In the genomic region with DNA sequence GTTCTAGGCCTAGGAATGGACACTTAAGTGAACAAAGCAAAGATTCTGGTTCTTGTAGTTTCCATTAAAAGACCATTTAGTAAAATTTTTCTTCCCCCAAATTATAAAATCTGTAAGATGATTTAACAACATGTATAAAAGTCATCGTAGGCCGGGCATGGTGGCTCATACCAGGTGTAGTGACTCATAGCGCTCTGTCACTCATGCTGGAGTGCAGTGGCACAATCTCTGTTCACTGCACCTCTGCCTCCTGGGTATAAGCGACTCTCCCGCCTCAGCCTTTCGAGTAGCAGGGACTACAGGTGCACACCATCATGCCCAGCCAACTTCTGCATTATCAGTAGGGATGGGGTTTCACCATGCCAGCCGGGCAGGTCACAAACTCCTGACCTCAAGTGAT, we compare ENCODE assay signal across 21 cellular contexts. TPM values are rescaled to one million over a fixed set of nuclear protein-coding genes. Genes with fewer than 3 reads are reported as not detected.
A peak's percentile ranks its signal among the peaks of the same experiment; 100 is the strongest.
DNase-seq lines count a peak whose midpoint lies in the region; ATAC-seq, FAIRE-seq and TF ChIP-seq lines count a peak whose summit lies in the region.
"Had no signal": no experiment of that assay in that cellular context is flagged by ENCODE, and none has a peak within 500 bp of the region (broad histone marks: within the 10 kb centered on the region; RNA-seq: fewer than 3 reads in every experiment).

No MANE protein-coding gene starts in this region.

- H3K4me1 ChIP-seq in Loucy (ENCODE audit: insufficient read depth, low read length, poor library complexity, severe bottlenecking), result peaks cover 55% of the 10 kb centered on the region
- H3K4me1 ChIP-seq in gastroesophageal sphincter, result no peaks in the 10 kb centered on the region

- H3K27ac Mint-ChIP-seq in naive thymus-derived CD8-positive, alpha-beta T cell, result no peak overlapping the region
- H3K27ac Mint-ChIP-seq: B cell; CD4-positive, alpha-beta T cell had no signal

- H3K36me3 Mint-ChIP-seq in naive thymus-derived CD8-positive, alpha-beta T cell, result no peaks in the 10 kb centered on the region

- peaks cover 0 to 10% (median 0%) of the 10 kb centered on the region in 5 donors for H3K27me3 Mint-ChIP-seq in naive thymus-derived CD8-positive, alpha-beta T cell
- H3K27me3 Mint-ChIP-seq: B cell; CD4-positive, alpha-beta T cell had no signal

- peaks cover 13% of the 10 kb centered on the region; the same call in 1 of the 2 replicates for H3K36me3 ChIP-seq in Loucy (ENCODE audit: insufficient read depth, low read length)
- no peaks in the 10 kb centered on the region for H3K36me3 ChIP-seq in bronchial epithelial cell (ENCODE audit: control insufficient read depth, insufficient read depth, low read length)
- H3K36me3 ChIP-seq in gastroesophageal sphincter, result no peaks in the 10 kb centered on the region

- H3K27ac ChIP-seq in gastroesophageal sphincter, result no peak overlapping the region
- H3K27ac ChIP-seq: HL-60, SK-N-MC had no signal

- H2AFZ ChIP-seq in Loucy (ENCODE audit: low read length), result no peak overlapping the region

- DNase-seq in stimulated activated CD4-positive, alpha-beta T cell treated with anti-CD3 and anti-CD28 coated beads, Interleukin-1b, Interleukin-23, amount 100 ng/mL, for 48 hours, result peak; percentile 12
- DNase-seq in stimulated activated CD4-positive, alpha-beta T cell treated with anti-CD3 and anti-CD28 coated beads, Interleukin-4, amount 100 ng/mL, for 4 hours, result no peak
- DNase-seq in bronchial epithelial cell (ENCODE audit: low read depth) (peak; percentile 32), G401 (ENCODE audit: low spot score) (no peak)
- DNase-seq in naive thymus-derived CD8-positive, alpha-beta T cell, result no peak
- DNase-seq: Calu3; CD4-positive, alpha-beta T cell; DMS53; H9; NCI-H146; NCI-H2081; NCI-H2227 treated with DMSO at 0.1 percent for 48 hours; NCI-H524 treated with DMSO at 0.1 percent for 48 hours; Right ventricle myocardium superior had no signal

- in situ Hi-C loops in G401 (cut with HindIII; ENCODE audit: low sequenced_read_pairs), result no loop called here

- H3K27me3 ChIP-seq in Loucy (ENCODE audit: insufficient read depth, low read length, poor library complexity, severe bottlenecking), result no peaks in the 10 kb centered on the region
- no peaks in the 10 kb centered on the region for H3K27me3 ChIP-seq in bronchial epithelial cell (ENCODE audit: control insufficient read depth, insufficient read depth, low read length)
- no peaks in the 10 kb centered on the region for H3K27me3 ChIP-seq in gastroesophageal sphincter

- no peak for ATAC-seq in gastroesophageal sphincter
- no peak for ATAC-seq in naive thymus-derived CD8-positive, alpha-beta T cell
- ATAC-seq: Panc1 had no signal

- 50 to 83% methylated on average over 2 to 6 of the region's 7 CpGs for WGBS in gastroesophageal sphincter (ENCODE audit: low coverage in 1 of 2), 2 donors

- H3K9ac ChIP-seq in Loucy (ENCODE audit: low read depth, low read length, poor library complexity, severe bottlenecking), result no peak overlapping the region

- H3K4me3 ChIP-seq in Loucy (ENCODE audit: low read length, poor library complexity, severe bottlenecking) (no peak overlapping the region), bronchial epithelial cell (ENCODE audit: low read depth, low read length) (no peak overlapping the region), gastroesophageal sphincter (no peak overlapping the region)
- H3K4me3 ChIP-seq: SK-N-MC had no signal

- POLR2A ChIA-PET in naive thymus-derived CD8-positive, alpha-beta T cell (lab: Charles Lee), result interaction anchor here (0.7 kb wide), 1 partner anchor 561 kb away, joined by 3 read pairs; no protein-coding TSS in a partner anchor

- peak overlapping the region; percentile 84 for H3K4me2 ChIP-seq in Loucy (ENCODE audit: low read depth, low read length, poor library complexity, severe bottlenecking)

- H3K9me3 Mint-ChIP-seq in naive thymus-derived CD8-positive, alpha-beta T cell, result no peaks in the 10 kb centered on the region
- H3K9me3 Mint-ChIP-seq: CD4-positive, alpha-beta T cell; H9 had no signal

- no peak overlapping the region for H3K4me3 Mint-ChIP-seq in naive thymus-derived CD8-positive, alpha-beta T cell
- H3K4me3 Mint-ChIP-seq: B cell; CD4-positive, alpha-beta T cell; H9 had no signal

- no peak for FAIRE-seq in bronchial epithelial cell (lab: Jason Lieb, UNC)
- FAIRE-seq: HTR-8/SVneo had no signal

- peaks cover 0 to 3% (median 0%) of the 10 kb centered on the region in 4 donors for H3K4me1 Mint-ChIP-seq in naive thymus-derived CD8-positive, alpha-beta T cell

- H3K9me2 ChIP-seq in Loucy (replicated peaks; ENCODE audit: low read depth, low read length), result no peaks in the 10 kb centered on the region

- H3K79me2 ChIP-seq in Loucy (ENCODE audit: insufficient read depth, low read length), result peaks cover 70% of the 10 kb centered on the region

- TF ChIP-seq CTCF in Loucy (conservative IDR thresholded peaks at IDR 0.05; ENCODE audit: low read length) (no peak), bronchial epithelial cell (IDR thresholded peaks at IDR 0.05; ENCODE audit: insufficient read depth, low read length, severe bottlenecking) (no peak), gastroesophageal sphincter (IDR thresholded peaks at IDR 0.05) (no peak)

- no peaks in the 10 kb centered on the region for H3K9me3 ChIP-seq in Loucy (ENCODE audit: insufficient read depth, low read depth, low read length)
- H3K9me3 ChIP-seq in gastroesophageal sphincter, result no peaks in the 10 kb centered on the region

- TF ChIP-seq EP300 in gastroesophageal sphincter (IDR thresholded peaks at IDR 0.05), result no peak

- TF ChIP-seq POLR2A in gastroesophageal sphincter (IDR thresholded peaks at IDR 0.05), result no peak

- no peaks in the 10 kb centered on the region for H3F3A ChIP-seq in Loucy (ENCODE audit: low read depth)

- H4K20me1 ChIP-seq in Loucy (ENCODE audit: insufficient read depth, low read length, poor library complexity, severe bottlenecking), result peaks cover 25% of the 10 kb centered on the region

RNA-seq across cellular contexts. Expression of a gene that starts 9.1 kb away (rescaled TPM):
- total RNA-seq in bronchial epithelial cell (0.26 and 0.77 TPM in 2 replicates), gastroesophageal sphincter (under 1 TPM; 0.27 to 0.96 (median 0.29) TPM)
- 15.7 and 30.0 TPM in 2 replicates for total RNA-seq in G401 (2014; rRNA removed; shearing (Covaris generic))
- under 1 TPM; 0.16 to 0.21 TPM for total RNA-seq in naive thymus-derived CD8-positive, alpha-beta T cell
- polyA plus RNA-seq in naive thymus-derived CD8-positive, alpha-beta T cell, result not detected

Comparison
In these comparisons a context has a peak if more than half of its experiments do, and no peak if none do; other contexts are left out.
1. DNase-seq: peak in stimulated activated CD4-positive, alpha-beta T cell treated with anti-CD3 and anti-CD28 coated beads, Interleukin-1b, Interleukin-23, amount 100 ng/mL, for 48 hours (single experiment) and bronchial epithelial cell (single experiment); none in stimulated activated CD4-positive, alpha-beta T cell treated with anti-CD3 and anti-CD28 coated beads, Interleukin-4, amount 100 ng/mL, for 4 hours (0 of 2), G401 (single experiment) and naive thymus-derived CD8-positive, alpha-beta T cell (0 of 10).